Comparison of ENCODE assay signal across 8 cellular contexts in genomic region chr16:23678430-23679273, GRCh38. TPM values are rescaled to one million over a fixed set of nuclear protein-coding genes. Genes with fewer than 3 reads are reported as not detected.
DNase-seq lines count a peak whose midpoint lies in the region; ATAC-seq and TF ChIP-seq lines count a peak whose summit lies in the region.

PLK1 (plus strand) TSS chr16:23678889; CDS start chr16:23678933, 44 bp downstream.

- POLR2A ChIA-PET in activated CD4-positive, alpha-beta T cell treated with anti-CD3 and anti-CD28 coated beads, Interleukin-2, amount 10 ng/mL, durations not matched to agents 7 days and 5 days (lab: Charles Lee) = no interaction called here

- peak within 1 kb of the TSS in 1 of 2 donors; percentile 62 for H3K9ac ChIP-seq in liver (ENCODE audit: low read depth in 1 of 2, low read length in 2 of 2)

- H3K4me3 ChIP-seq in liver (ENCODE audit: low read depth in 1 of 3, low read length in 3 of 3) = peak within 1 kb of the TSS; percentile 26 to 57 (median 52)

- H3K36me3 Mint-ChIP-seq in activated CD4-positive, alpha-beta T cell treated with anti-CD3 and anti-CD28 coated beads, Interleukin-2, amount 10 ng/mL, durations not matched to agents 7 days and 5 days (ENCODE audit: low read depth) = peaks cover 45% of the 10 kb centered on the region

- no peaks in the 10 kb centered on the region for H3K27me3 Mint-ChIP-seq in activated CD4-positive, alpha-beta T cell treated with anti-CD3 and anti-CD28 coated beads, Interleukin-2, amount 10 ng/mL, durations not matched to agents 7 days and 5 days

- H3K27ac ChIP-seq in liver (ENCODE audit: low read depth in 1 of 2, low read length in 2 of 2) = no peak within 1 kb of the TSS

- peak within 1 kb of the TSS; percentile 91 for H3K27ac Mint-ChIP-seq in activated CD4-positive, alpha-beta T cell treated with anti-CD3 and anti-CD28 coated beads, Interleukin-2, amount 10 ng/mL, durations not matched to agents 7 days and 5 days

- no peaks in the 10 kb centered on the region for H3K9me3 ChIP-seq in liver (ENCODE audit: control insufficient read depth in 4 of 4, low read length in 3 of 4)

- 4% methylated on average over 75 of the region's 75 CpGs for WGBS in liver

- no peak for TF ChIP-seq CTCF in liver (IDR thresholded peaks at IDR 0.05; ENCODE audit: low read depth, low read length, missing input control)

- DNase-seq in AML-193 (lab: John Stamatoyannopoulos, UW) = peak; percentile 83 to 88
- peak; percentile 39 for DNase-seq in NCI-H524 treated with DMSO at 0.1 percent for 48 hours (lab: John Stamatoyannopoulos, UW)
- DNase-seq in activated CD4-positive, alpha-beta T cell treated with anti-CD3 and anti-CD28 coated beads, Interleukin-2, amount 10 ng/mL, durations not matched to agents 7 days and 5 days = peak; percentile 91
- DNase-seq in dermis blood vessel endothelial cell = peak; percentile 86
- DNase-seq in stimulated activated CD4-positive, alpha-beta T cell treated with anti-CD3 and anti-CD28 coated beads, Interleukin-4, amount 100 ng/mL, for 4 hours = peak; percentile 60 to 73

- CTCF ChIA-PET in activated CD4-positive, alpha-beta T cell treated with anti-CD3 and anti-CD28 coated beads, Interleukin-2, amount 10 ng/mL, durations not matched to agents 7 days and 5 days (lab: Charles Lee) = interaction anchor here (0.8 to 2.3 kb wide), 6 partner anchors 10 to 461 kb away, joined by 3 to 11 read pairs (median 4); partner anchors contain the start of genes DCTN5 and PALB2

- H3K9me3 Mint-ChIP-seq in activated CD4-positive, alpha-beta T cell treated with anti-CD3 and anti-CD28 coated beads, Interleukin-2, amount 10 ng/mL, durations not matched to agents 7 days and 5 days = no peaks in the 10 kb centered on the region

- ATAC-seq in GM19023 (IDR thresholded peaks at IDR 0.05; ENCODE audit: unreplicated experiment) (peak; percentile 84), HG03432 (IDR thresholded peaks at IDR 0.05; ENCODE audit: unreplicated experiment) (peak; percentile 94)

- peaks cover 0 to 13% (median 2%) of the 10 kb centered on the region in 4 donors for H3K36me3 ChIP-seq in liver (ENCODE audit: control insufficient read depth in 4 of 4, insufficient read depth in 3 of 4, low read depth in 1 of 4, low read length in 3 of 4)

- H3K4me1 Mint-ChIP-seq in activated CD4-positive, alpha-beta T cell treated with anti-CD3 and anti-CD28 coated beads, Interleukin-2, amount 10 ng/mL, durations not matched to agents 7 days and 5 days = peaks cover 47% of the 10 kb centered on the region

- H3K27me3 ChIP-seq in liver (ENCODE audit: control insufficient read depth in 4 of 4, insufficient read depth in 4 of 4, low read length in 3 of 4) = no peaks in the 10 kb centered on the region

- H3K4me1 ChIP-seq in liver (ENCODE audit: control insufficient read depth in 4 of 4, insufficient read depth in 4 of 4, low read length in 3 of 4) = peaks cover 0 to 14% (median 12%) of the 10 kb centered on the region in 4 donors

- peak within 1 kb of the TSS; percentile 97 for H3K4me3 Mint-ChIP-seq in activated CD4-positive, alpha-beta T cell treated with anti-CD3 and anti-CD28 coated beads, Interleukin-2, amount 10 ng/mL, durations not matched to agents 7 days and 5 days

- TF ChIP-seq RAD21 in liver (IDR thresholded peaks at IDR 0.05) = peak in 1 of 2 donors; percentile 14

TF ChIP-seq in liver, 16 proteins besides CTCF, POLR2A, EP300 and RAD21:
- TF ChIP-seq HNF4A (conservative IDR thresholded peaks at IDR 0.05) (peak; percentile 15 to 42), GABPA (IDR thresholded peaks at IDR 0.05 in 1 of 2, conservative IDR thresholded peaks at IDR 0.05 in 1 of 2) (peak in 1 of 2 donors; percentile 56), ZBTB33 (IDR thresholded peaks at IDR 0.05) (no peak)
- TF ChIP-seq, protein P1, sequence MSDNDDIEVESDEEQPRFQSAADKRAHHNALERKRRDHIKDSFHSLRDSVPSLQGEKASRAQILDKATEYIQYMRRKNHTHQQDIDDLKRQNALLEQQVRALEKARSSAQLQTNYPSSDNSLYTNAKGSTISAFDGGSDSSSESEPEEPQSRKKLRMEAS (IDR thresholded peaks at IDR 0.05) = peak; percentile 81

RNA-seq across cellular contexts. Expression of gene PLK1, which starts in this region (rescaled TPM):
- total RNA-seq in activated CD4-positive, alpha-beta T cell treated with anti-CD3 and anti-CD28 coated beads, Interleukin-2, amount 10 ng/mL, durations not matched to agents 7 days and 5 days = 100 to 1,000 TPM; 121 to 134 TPM
- total RNA-seq in dermis blood vessel endothelial cell = 6.3 and 51.6 TPM in 2 replicates
- 10 to 100 TPM in 1 of 2 donors, under 1 TPM in 1; 0.33 to 30.3 TPM for total RNA-seq in liver
- polyA plus RNA-seq in liver = 1 to 10 TPM; 1.2 to 3.4 TPM

Comparison
In these comparisons a context has a peak if more than half of its experiments do, and no peak if none do; other contexts are left out.
1. DNase-seq: peak in every context shown above with its lines; median percentile 91 in activated CD4-positive, alpha-beta T cell treated with anti-CD3 and anti-CD28 coated beads, Interleukin-2, amount 10 ng/mL, durations not matched to agents 7 days and 5 days; 86 in dermis blood vessel endothelial cell; 86 in AML-193; 66 in stimulated activated CD4-positive, alpha-beta T cell treated with anti-CD3 and anti-CD28 coated beads, Interleukin-4, amount 100 ng/mL, for 4 hours; 39 in NCI-H524 treated with DMSO at 0.1 percent for 48 hours.